10 cellular contexts compared by ENCODE assay signal in genomic region chr5:178284095-178284675, GRCh38. TPM values are rescaled to one million over a fixed set of nuclear protein-coding genes. Genes with fewer than 3 reads are reported as not detected.
DNase-seq lines count a peak whose midpoint lies in the region; ATAC-seq, FAIRE-seq and TF ChIP-seq lines count a peak whose summit lies in the region.
"Had no signal": no experiment of that assay in that cellular context is flagged by ENCODE, and none has a peak within 500 bp of the region (broad histone marks: within the 10 kb centered on the region; RNA-seq: fewer than 3 reads in every experiment).

No MANE protein-coding gene starts in this region.

- no TSS peak for BruUV-seq in GM12878 (replicated peaks; lab: Mats Ljungman, UMichigan)

- H3K36me3 Mint-ChIP-seq in activated CD4-positive, alpha-beta memory T cell treated with anti-CD3 and anti-CD28 coated beads for 36 hours, result peaks cover 2% of the 10 kb centered on the region
- no peaks in the 10 kb centered on the region for H3K36me3 Mint-ChIP-seq in stimulated activated effector memory CD8-positive, alpha-beta T cell treated with anti-CD3 and anti-CD28 coated beads, Interleukin-12 subunit alpha, Interleukin-12 subunit beta, amount 100 ng/mL, for 72 hours

- SMC1A ChIA-PET in GM12878 (lab: Charles Lee; ENCODE audit: uncharacterized antibody, unreplicated experiment), result interaction anchor here (0.7 to 1.1 kb wide), 2 partner anchors 268 to 531 kb away, joined by 3 read pairs; no protein-coding TSS in a partner anchor

- peak; percentile 15 to 70 (median 62); a peak in 5 of 6 replicates for TF ChIP-seq CTCF in GM12878 (IDR thresholded peaks at IDR 0.05 in 2 of 3, conservative IDR thresholded peaks at IDR 0.05 in 1 of 3; ENCODE audit: control insufficient read depth in 2 of 3, extremely low read depth in 1 of 3, insufficient read depth in 1 of 3, low read depth in 3 of 3, low read length in 3 of 3)

- H3K27ac ChIP-seq in GM12878 (ENCODE audit: control insufficient read depth, insufficient read depth) (no peak overlapping the region), substantia nigra (ENCODE audit: low read depth, low read length, poor library complexity, severe bottlenecking) (no peak overlapping the region)

- H3K27me3 Mint-ChIP-seq in activated CD4-positive, alpha-beta memory T cell treated with anti-CD3 and anti-CD28 coated beads for 36 hours, result peaks cover 13% of the 10 kb centered on the region

- no peak overlapping the region for H3K27ac Mint-ChIP-seq in activated CD4-positive, alpha-beta memory T cell treated with anti-CD3 and anti-CD28 coated beads for 36 hours
- no peak overlapping the region for H3K27ac Mint-ChIP-seq in stimulated activated effector memory CD8-positive, alpha-beta T cell treated with anti-CD3 and anti-CD28 coated beads, Interleukin-12 subunit alpha, Interleukin-12 subunit beta, amount 100 ng/mL, for 72 hours
- H3K27ac Mint-ChIP-seq: IgD-negative memory B cell, memory B cell had no signal

- H3K4me2 ChIP-seq in GM12878 (ENCODE audit: control insufficient read depth, insufficient read depth), result no peak overlapping the region

- TF ChIP-seq RAD21 in GM12878 (IDR thresholded peaks at IDR 0.05; ENCODE audit: insufficient read depth, low read depth, low read length), result 0 out of 2 replicates have a peak, but pooled peaks have one; percentile 25

- no peaks in the 10 kb centered on the region for H3K4me1 ChIP-seq in GM12878 (ENCODE audit: control insufficient read depth, insufficient read depth, low read length)

- H2AFZ ChIP-seq in GM12878 (ENCODE audit: control insufficient read depth, low read depth, low read length), result no peak overlapping the region

- no peak for TF ChIP-seq EP300 in GM12878 (IDR thresholded peaks at IDR 0.05; ENCODE audit: borderline replicate concordance in 1 of 2, control insufficient read depth in 1 of 2, low read depth in 2 of 2, low read length in 2 of 2)

- H3K4me3 ChIP-seq in GM12878, result no peak overlapping the region

- H3K9ac ChIP-seq in GM12878 (ENCODE audit: control insufficient read depth, insufficient read depth, low read length), result no peak overlapping the region

- no peak for TF ChIP-seq POLR2A in GM12878 (IDR thresholded peaks at IDR 0.05; ENCODE audit: low read depth, low read length)

- DNase-seq in CMK (ENCODE audit: low read depth), result peak; percentile 36
- peak; percentile 14 for DNase-seq in LHCN-M2 (ENCODE audit: low read depth)
- no peak for DNase-seq in GM12878 (ENCODE audit: low read depth, low spot score)
- DNase-seq in lung microvascular endothelial cell (ENCODE audit: low read depth in 2 of 2), result peak; percentile 10 to 28
- DNase-seq in activated CD4-positive, alpha-beta memory T cell treated with anti-CD3 and anti-CD28 coated beads for 36 hours, result no peak
- DNase-seq in substantia nigra (lab: John Stamatoyannopoulos, UW), result no peak
- DNase-seq in stimulated activated effector memory CD8-positive, alpha-beta T cell treated with anti-CD3 and anti-CD28 coated beads, Interleukin-12 subunit alpha, Interleukin-12 subunit beta, amount 100 ng/mL, for 72 hours (ENCODE audit: low spot score in 2 of 2), result no peak
- DNase-seq in HuH-7 (ENCODE audit: low spot score), result no peak

- peaks cover 11% of the 10 kb centered on the region for H3K9me3 Mint-ChIP-seq in activated CD4-positive, alpha-beta memory T cell treated with anti-CD3 and anti-CD28 coated beads for 36 hours
- peaks cover 6% of the 10 kb centered on the region for H3K9me3 Mint-ChIP-seq in stimulated activated effector memory CD8-positive, alpha-beta T cell treated with anti-CD3 and anti-CD28 coated beads, Interleukin-12 subunit alpha, Interleukin-12 subunit beta, amount 100 ng/mL, for 72 hours

- POLR2A ChIA-PET in GM12878 (lab: Charles Lee), result no interaction called here
- POLR2A ChIA-PET in activated CD4-positive, alpha-beta memory T cell treated with anti-CD3 and anti-CD28 coated beads for 36 hours (lab: Charles Lee), result no interaction called here

- RAD21 ChIA-PET in GM12878 (lab: Charles Lee; ENCODE audit: unreplicated experiment), result interaction anchor here (0.6 kb wide), 1 partner anchor 177 kb away, joined by 3 read pairs; no protein-coding TSS in a partner anchor

- WGBS in GM12878 (ENCODE audit: insufficient coverage, insufficient replicate concordance, low lambda C conversion rate, missing lambda C conversion rate), result 7% methylated on average over 3 of the region's 3 CpGs

- no peaks in the 10 kb centered on the region for H3K36me3 ChIP-seq in GM12878 (ENCODE audit: control insufficient read depth in 2 of 2, insufficient read depth in 2 of 2, low read length in 1 of 2)

- H3K27me3 ChIP-seq in GM12878 (replicated peaks in 1 of 2; ENCODE audit: control insufficient read depth in 2 of 2, insufficient read depth in 2 of 2, low read length in 1 of 2), result no peaks in the 10 kb centered on the region; a peak in 2 of 4 replicates

- no peaks in the 10 kb centered on the region for H4K20me1 ChIP-seq in GM12878 (ENCODE audit: control insufficient read depth, insufficient read depth)

- no peak for ATAC-seq in GM12878
- no peak for ATAC-seq in stimulated activated effector memory CD8-positive, alpha-beta T cell treated with anti-CD3 and anti-CD28 coated beads, Interleukin-12 subunit alpha, Interleukin-12 subunit beta, amount 100 ng/mL, for 72 hours

- in situ Hi-C loops in GM12878 (cut with MboI), result no loop called here

- intact Hi-C loops in GM12878 (cut with micrococcal nuclease; ENCODE audit: unreplicated experiment), result loop anchor here (5.0 to 10.0 kb wide), 4 partner anchors 38 to 451 kb away; partner anchors contain the start of gene ZNF354A
- intact Hi-C loops in activated CD4-positive, alpha-beta memory T cell treated with anti-CD3 and anti-CD28 coated beads for 36 hours (cut with micrococcal nuclease), result loop anchor here (1.0 to 5.0 kb wide), 3 partner anchors 267 to 1208 kb away; no protein-coding TSS in a partner anchor

- CTCF ChIA-PET in GM12878 (lab: Yijun Ruan, JAX), result interaction anchor here (1.0 to 2.9 kb wide), 3 partner anchors 267 to 557 kb away, joined by 3 to 15 read pairs (median 5); no protein-coding TSS in a partner anchor
- CTCF ChIA-PET in activated CD4-positive, alpha-beta memory T cell treated with anti-CD3 and anti-CD28 coated beads for 36 hours (lab: Charles Lee), result interaction anchor here (0.7 to 1.9 kb wide), 12 partner anchors 10 to 1210 kb away, joined by 3 to 8 read pairs (median 4); partner anchors contain the start of gene COL23A1

- no peak overlapping the region for H3K4me3 Mint-ChIP-seq in activated CD4-positive, alpha-beta memory T cell treated with anti-CD3 and anti-CD28 coated beads for 36 hours
- no peak overlapping the region for H3K4me3 Mint-ChIP-seq in stimulated activated effector memory CD8-positive, alpha-beta T cell treated with anti-CD3 and anti-CD28 coated beads, Interleukin-12 subunit alpha, Interleukin-12 subunit beta, amount 100 ng/mL, for 72 hours
- H3K4me3 Mint-ChIP-seq: IgD-negative memory B cell, memory B cell had no signal

- no peaks in the 10 kb centered on the region for H3K79me2 ChIP-seq in GM12878 (ENCODE audit: control insufficient read depth, insufficient read depth, low read length)

- H3K9me3 ChIP-seq in GM12878 (replicated peaks; ENCODE audit: control insufficient read depth, insufficient read depth, low read length), result peaks cover 4% of the 10 kb centered on the region; the same call in 2 of the 3 replicates

- no peak for FAIRE-seq in GM12878 (lab: Jason Lieb, UNC)

- H3K4me1 Mint-ChIP-seq in activated CD4-positive, alpha-beta memory T cell treated with anti-CD3 and anti-CD28 coated beads for 36 hours (ENCODE audit: low read depth), result peaks cover 2% of the 10 kb centered on the region
- H3K4me1 Mint-ChIP-seq in stimulated activated effector memory CD8-positive, alpha-beta T cell treated with anti-CD3 and anti-CD28 coated beads, Interleukin-12 subunit alpha, Interleukin-12 subunit beta, amount 100 ng/mL, for 72 hours, result peaks cover 13% of the 10 kb centered on the region

TF ChIP-seq in GM12878, 131 proteins besides CTCF, POLR2A, EP300 and RAD21:
- no peak for TF ChIP-seq SP1 (IDR thresholded peaks at IDR 0.05; ENCODE audit: low read depth, low read length)
- TF ChIP-seq SMC3 (IDR thresholded peaks at IDR 0.05; ENCODE audit: borderline replicate concordance, low read length), result peak; percentile 19; the same call in 1 of the 2 replicates

RNA-seq across cellular contexts. Expression of gene PHYKPL, which starts 51.6 kb away (rescaled TPM):
- total RNA-seq in LHCN-M2 (2014; rRNA removed), result 13.8 and 17.7 TPM in 2 replicates
- 19.5 TPM for polyA plus RNA-seq in LHCN-M2 (2012)
- total RNA-seq in GM12878 (2013; cell fraction: nucleolus; rRNA removed), result 144 and 151 TPM in 2 replicates
- 25.2 and 26.6 TPM in 2 replicates for total RNA-seq in GM12878 (2014; rRNA removed)
- 23.3 and 23.5 TPM in 2 replicates for total RNA-seq in GM12878 (2014; rRNA removed; fragmentation: Illumina TruSeq; extraction: Trizol)
- 36.1 and 45.1 TPM in 2 replicates for total RNA-seq in GM12878 (2021)
- polyA plus RNA-seq in GM12878 (2011; ENCODE audit: low read depth), result 16.0 TPM
- polyA plus RNA-seq in GM12878 (2011; rRNA removed), result 39.9 and 53.9 TPM in 2 replicates
- polyA plus RNA-seq in GM12878 (2011; cell fraction: cytosol; rRNA removed), result 37.9 and 49.1 TPM in 2 replicates
- 213 and 242 TPM in 2 replicates for polyA plus RNA-seq in GM12878 (2011; cell fraction: nucleus; rRNA removed)
- polyA plus RNA-seq in GM12878 (2012), result 34.1 and 38.8 TPM in 2 replicates
- polyA plus RNA-seq in GM12878 (2014; fragmentation: Illumina TruSeq; extraction: Trizol), result 17.3 and 22.9 TPM in 2 replicates
- 1 to 10 TPM; 4.5 to 7.9 TPM for polyA plus RNA-seq in GM12878 (2014; fragmentation: Nextera tagmentation; extraction: Ambion mirVana)
- polyA plus RNA-seq in GM12878 (2014; rRNA removed), result 40.6 and 42.3 TPM in 2 replicates
- 10 to 100 TPM; 26.0 to 29.0 TPM for polyA plus RNA-seq in GM12878 (2016; fragmentation: Nextera tagmentation; extraction: Ambion mirVana)
- polyA minus RNA-seq in GM12878 (2011; rRNA and poly(A)+ RNA removed), result 63.2 and 88.8 TPM in 2 replicates
- 9.1 and 13.4 TPM in 2 replicates for polyA minus RNA-seq in GM12878 (2011; cell fraction: cytosol; rRNA and poly(A)+ RNA removed)
- polyA minus RNA-seq in GM12878 (2011; cell fraction: nucleus; rRNA and poly(A)+ RNA removed), result 79.1 and 138 TPM in 2 replicates
- total RNA-seq in lung microvascular endothelial cell, result 27.9 and 44.6 TPM in 2 replicates
- total RNA-seq in activated CD4-positive, alpha-beta memory T cell treated with anti-CD3 and anti-CD28 coated beads for 36 hours, result 10 to 100 TPM; 49.3 to 58.0 TPM

Comparison
In these comparisons a context has a peak if more than half of its experiments do, and no peak if none do; other contexts are left out.
1. DNase-seq: peak in CMK (single experiment), LHCN-M2 (single experiment) and lung microvascular endothelial cell (2 of 2); none in GM12878 (single experiment), activated CD4-positive, alpha-beta memory T cell treated with anti-CD3 and anti-CD28 coated beads for 36 hours (single experiment), substantia nigra (0 of 49), stimulated activated effector memory CD8-positive, alpha-beta T cell treated with anti-CD3 and anti-CD28 coated beads, Interleukin-12 subunit alpha, Interleukin-12 subunit beta, amount 100 ng/mL, for 72 hours (0 of 2) and HuH-7 (single experiment).